ENCODE assay signal across 27 cellular contexts in genomic region chr22:25146311-25146710, GRCh38. TPM values are rescaled to one million over a fixed set of nuclear protein-coding genes. Genes with fewer than 3 reads are reported as not detected.
"Had no signal": no experiment of that assay in that cellular context is flagged by ENCODE, and none has a peak within 500 bp of the region (broad histone marks: within the 10 kb centered on the region; RNA-seq: fewer than 3 reads in every experiment).

No MANE protein-coding gene starts in this region.

- H3K27me3 Mint-ChIP-seq: activated T-cell treated with anti-CD3 and anti-CD28 coated beads, Interleukin-2, amount 50 U/mL, for 24 hours; activated T-helper 17 cell treated with anti-CD3 and anti-CD28 coated beads, Interleukin-2, amount 50 U/mL, for 72 hours; stimulated activated naive CD8-positive, alpha-beta T cell treated with anti-CD3 and anti-CD28 coated beads, Interleukin-15, amount 100 ng/mL, for 72 hours had no signal

- H3K36me3 Mint-ChIP-seq: activated naive CD4-positive, alpha-beta T cell treated with anti-CD3 and anti-CD28 coated beads, Interleukin-2, amount 50 U/mL, for 72 hours; memory B cell; natural killer cell treated with Interleukin-12 subunit alpha and Interleukin-12 subunit beta and Interleukin-15 and Interleukin-18, amount 100 ng/mL, for 72 hours; stimulated activated effector memory CD8-positive, alpha-beta T cell treated with anti-CD3 and anti-CD28 coated beads, Interleukin-12 subunit alpha, Interleukin-12 subunit beta, amount 100 ng/mL, for 72 hours; WTC11 had no signal

- H3K4me3 ChIP-seq: gastroesophageal sphincter, ovary, transverse colon, uterus had no signal

- DNase-seq: activated CD8-positive, alpha-beta memory T cell treated with anti-CD3 and anti-CD28 coated beads for 24 hours; activated CD8-positive, alpha-beta memory T cell treated with anti-CD3 and anti-CD28 coated beads, Interleukin-2, amount 50 U/mL, for 4 hours; activated T-cell treated with anti-CD3 and anti-CD28 coated beads, Interleukin-2, amount 50 U/mL, for 24 hours; aorta; brain microvascular endothelial cell; central memory CD4-positive, alpha-beta T cell; erythroblast; head of caudate nucleus; left cardiac atrium; ovary; small intestine; stimulated activated CD4-positive, alpha-beta T cell treated with anti-CD3 and anti-CD28 coated beads, Interleukin-2, amount 100 ng/mL, for 24 hours; stimulated activated naive CD8-positive, alpha-beta T cell treated with anti-CD3 and anti-CD28 coated beads, Interleukin-15, amount 100 ng/mL, for 72 hours; T1000; transverse colon; uterus had no signal

- H3K27ac Mint-ChIP-seq: activated naive CD4-positive, alpha-beta T cell treated with anti-CD3 and anti-CD28 coated beads, Interleukin-2, amount 50 U/mL, for 72 hours; activated T-helper 17 cell treated with anti-CD3 and anti-CD28 coated beads, Interleukin-2, amount 50 U/mL, for 72 hours; memory B cell; natural killer cell treated with Interleukin-12 subunit alpha and Interleukin-12 subunit beta and Interleukin-15 and Interleukin-18, amount 100 ng/mL, for 72 hours; stimulated activated effector memory CD8-positive, alpha-beta T cell treated with anti-CD3 and anti-CD28 coated beads, Interleukin-12 subunit alpha, Interleukin-12 subunit beta, amount 100 ng/mL, for 72 hours; stimulated activated naive CD8-positive, alpha-beta T cell treated with anti-CD3 and anti-CD28 coated beads, Interleukin-15, amount 100 ng/mL, for 72 hours; T-helper 1 cell treated with Interleukin-12 subunit alpha and Interleukin-12 subunit beta and Interleukin-4 antibody, amounts not matched to agents 30 μg/mL and 1 μg/mL, for 36 hours; WTC11 had no signal

- H3K27me3 ChIP-seq: brain microvascular endothelial cell, gastroesophageal sphincter, neutrophil, ovary, transverse colon, uterus had no signal

- H3K4me1 ChIP-seq: uterus had no signal

- H3K9me3 Mint-ChIP-seq: activated naive CD4-positive, alpha-beta T cell treated with anti-CD3 and anti-CD28 coated beads, Interleukin-2, amount 50 U/mL, for 72 hours; activated T-cell treated with anti-CD3 and anti-CD28 coated beads, Interleukin-2, amount 50 U/mL, for 24 hours; activated T-helper 17 cell treated with anti-CD3 and anti-CD28 coated beads, Interleukin-2, amount 50 U/mL, for 72 hours; memory B cell; natural killer cell treated with Interleukin-12 subunit alpha and Interleukin-12 subunit beta and Interleukin-15 and Interleukin-18, amount 100 ng/mL, for 72 hours; stimulated activated effector memory CD8-positive, alpha-beta T cell treated with anti-CD3 and anti-CD28 coated beads, Interleukin-12 subunit alpha, Interleukin-12 subunit beta, amount 100 ng/mL, for 72 hours; stimulated activated naive CD8-positive, alpha-beta T cell treated with anti-CD3 and anti-CD28 coated beads, Interleukin-15, amount 100 ng/mL, for 72 hours; T-helper 1 cell treated with Interleukin-12 subunit alpha and Interleukin-12 subunit beta and Interleukin-4 antibody, amounts not matched to agents 30 μg/mL and 1 μg/mL, for 36 hours; WTC11 had no signal

- H3K9me3 ChIP-seq: gastroesophageal sphincter, neutrophil, ovary, transverse colon, uterus had no signal

- H3K4me1 Mint-ChIP-seq: activated T-helper 17 cell treated with anti-CD3 and anti-CD28 coated beads, Interleukin-2, amount 50 U/mL, for 72 hours; memory B cell; stimulated activated effector memory CD8-positive, alpha-beta T cell treated with anti-CD3 and anti-CD28 coated beads, Interleukin-12 subunit alpha, Interleukin-12 subunit beta, amount 100 ng/mL, for 72 hours had no signal

- H3K4me3 Mint-ChIP-seq: activated T-cell treated with anti-CD3 and anti-CD28 coated beads, Interleukin-2, amount 50 U/mL, for 24 hours; activated T-helper 17 cell treated with anti-CD3 and anti-CD28 coated beads, Interleukin-2, amount 50 U/mL, for 72 hours; memory B cell; natural killer cell treated with Interleukin-12 subunit alpha and Interleukin-12 subunit beta and Interleukin-15 and Interleukin-18, amount 100 ng/mL, for 72 hours; stimulated activated effector memory CD8-positive, alpha-beta T cell treated with anti-CD3 and anti-CD28 coated beads, Interleukin-12 subunit alpha, Interleukin-12 subunit beta, amount 100 ng/mL, for 72 hours; stimulated activated naive CD8-positive, alpha-beta T cell treated with anti-CD3 and anti-CD28 coated beads, Interleukin-15, amount 100 ng/mL, for 72 hours; T-helper 1 cell treated with Interleukin-12 subunit alpha and Interleukin-12 subunit beta and Interleukin-4 antibody, amounts not matched to agents 30 μg/mL and 1 μg/mL, for 36 hours; WTC11 had no signal

- H3K36me3 ChIP-seq: brain microvascular endothelial cell, gastroesophageal sphincter, neutrophil, ovary, transverse colon, uterus had no signal

- H3K27ac ChIP-seq: brain microvascular endothelial cell, gastroesophageal sphincter, neutrophil, ovary, transverse colon, uterus had no signal

RNA-seq across cellular contexts. Expression of gene CRYBB3, which starts 53.3 kb away (rescaled TPM):
- total RNA-seq: activated T-helper 17 cell treated with anti-CD3 and anti-CD28 coated beads, Interleukin-2, amount 50 U/mL, for 72 hours; gastroesophageal sphincter; left cardiac atrium; liver; sciatic nerve; uterus had no signal
- polyA plus RNA-seq: ovary had no signal
